ENCODE assay signal across 2 cellular contexts in genomic region chr10:15670880-15671279, GRCh38.
TF ChIP-seq lines count a peak whose summit lies in the region.

No MANE protein-coding gene starts in this region.

TF ChIP-seq in HepG2, 621 proteins besides CTCF, POLR2A, EP300 and RAD21:
- peak; percentile 73 for TF ChIP-seq CBX2 (IDR thresholded peaks at IDR 0.05; ENCODE audit: low read depth, low read length)
- no peak for TF ChIP-seq CBX2 (CRISPR knock-in tag; IDR thresholded peaks at IDR 0.05; ENCODE audit: low read depth)
- TF ChIP-seq KAT7 (CRISPR knock-in tag; IDR thresholded peaks at IDR 0.05; ENCODE audit: borderline replicate concordance), result no peak

TF ChIP-seq in HCT116, 20 proteins besides CTCF, POLR2A, EP300 and RAD21:
- 0 out of 2 replicates have a peak, but pooled peaks have one; percentile 48 for TF ChIP-seq EZH2phosphoT487 (IDR thresholded peaks at IDR 0.05; ENCODE audit: borderline replicate concordance)
- TF ChIP-seq, protein P1, sequence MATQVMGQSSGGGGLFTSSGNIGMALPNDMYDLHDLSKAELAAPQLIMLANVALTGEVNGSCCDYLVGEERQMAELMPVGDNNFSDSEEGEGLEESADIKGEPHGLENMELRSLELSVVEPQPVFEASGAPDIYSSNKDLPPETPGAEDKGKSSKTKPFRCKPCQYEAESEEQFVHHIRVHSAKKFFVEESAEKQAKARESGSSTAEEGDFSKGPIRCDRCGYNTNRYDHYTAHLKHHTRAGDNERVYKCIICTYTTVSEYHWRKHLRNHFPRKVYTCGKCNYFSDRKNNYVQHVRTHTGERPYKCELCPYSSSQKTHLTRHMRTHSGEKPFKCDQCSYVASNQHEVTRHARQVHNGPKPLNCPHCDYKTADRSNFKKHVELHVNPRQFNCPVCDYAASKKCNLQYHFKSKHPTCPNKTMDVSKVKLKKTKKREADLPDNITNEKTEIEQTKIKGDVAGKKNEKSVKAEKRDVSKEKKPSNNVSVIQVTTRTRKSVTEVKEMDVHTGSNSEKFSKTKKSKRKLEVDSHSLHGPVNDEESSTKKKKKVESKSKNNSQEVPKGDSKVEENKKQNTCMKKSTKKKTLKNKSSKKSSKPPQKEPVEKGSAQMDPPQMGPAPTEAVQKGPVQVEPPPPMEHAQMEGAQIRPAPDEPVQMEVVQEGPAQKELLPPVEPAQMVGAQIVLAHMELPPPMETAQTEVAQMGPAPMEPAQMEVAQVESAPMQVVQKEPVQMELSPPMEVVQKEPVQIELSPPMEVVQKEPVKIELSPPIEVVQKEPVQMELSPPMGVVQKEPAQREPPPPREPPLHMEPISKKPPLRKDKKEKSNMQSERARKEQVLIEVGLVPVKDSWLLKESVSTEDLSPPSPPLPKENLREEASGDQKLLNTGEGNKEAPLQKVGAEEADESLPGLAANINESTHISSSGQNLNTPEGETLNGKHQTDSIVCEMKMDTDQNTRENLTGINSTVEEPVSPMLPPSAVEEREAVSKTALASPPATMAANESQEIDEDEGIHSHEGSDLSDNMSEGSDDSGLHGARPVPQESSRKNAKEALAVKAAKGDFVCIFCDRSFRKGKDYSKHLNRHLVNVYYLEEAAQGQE (IDR thresholded peaks at IDR 0.05; ENCODE audit: low read depth), result no peak
